1 cellular context compared by ENCODE assay signal in the genomic region with DNA sequence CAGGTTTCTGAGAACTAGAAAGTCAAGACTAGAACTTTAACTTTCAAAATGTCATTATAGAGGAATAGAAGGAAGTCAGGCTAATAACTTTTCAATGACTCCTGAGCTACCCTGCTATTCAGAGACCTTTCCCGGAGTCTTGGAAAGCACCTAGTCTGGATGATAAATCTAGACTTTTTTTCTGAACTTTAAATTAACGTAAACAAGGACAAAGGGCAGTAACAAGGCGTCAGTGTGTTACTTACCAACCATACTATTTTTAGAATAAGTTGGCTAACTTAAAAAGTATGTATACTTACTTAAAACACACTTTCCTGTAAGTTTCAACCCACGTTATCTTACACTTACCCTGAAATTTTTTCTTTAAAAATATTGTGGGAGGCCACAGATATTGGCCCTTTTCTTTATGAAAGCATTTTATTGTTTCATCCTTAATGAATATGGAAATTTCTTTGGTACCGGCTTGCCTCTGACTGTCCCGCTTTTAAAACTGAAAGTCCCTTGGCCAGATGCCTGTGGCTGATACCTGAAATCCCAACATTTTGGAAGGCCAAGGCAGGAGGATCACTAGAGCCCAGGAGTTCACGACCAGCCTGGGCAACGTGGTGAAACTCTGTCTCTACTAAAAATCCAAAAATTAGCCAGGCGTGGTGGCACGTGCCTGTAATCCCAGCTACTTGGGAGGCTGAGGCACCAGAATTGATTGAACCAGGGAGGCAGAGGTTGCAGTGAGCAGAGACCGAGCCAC.
TF ChIP-seq lines count a peak whose summit lies in the region.

No MANE protein-coding gene starts in this region.

TF ChIP-seq in HCT116, 20 proteins besides CTCF, POLR2A, EP300 and RAD21 (continued from another document):
- TF ChIP-seq, protein P1, sequence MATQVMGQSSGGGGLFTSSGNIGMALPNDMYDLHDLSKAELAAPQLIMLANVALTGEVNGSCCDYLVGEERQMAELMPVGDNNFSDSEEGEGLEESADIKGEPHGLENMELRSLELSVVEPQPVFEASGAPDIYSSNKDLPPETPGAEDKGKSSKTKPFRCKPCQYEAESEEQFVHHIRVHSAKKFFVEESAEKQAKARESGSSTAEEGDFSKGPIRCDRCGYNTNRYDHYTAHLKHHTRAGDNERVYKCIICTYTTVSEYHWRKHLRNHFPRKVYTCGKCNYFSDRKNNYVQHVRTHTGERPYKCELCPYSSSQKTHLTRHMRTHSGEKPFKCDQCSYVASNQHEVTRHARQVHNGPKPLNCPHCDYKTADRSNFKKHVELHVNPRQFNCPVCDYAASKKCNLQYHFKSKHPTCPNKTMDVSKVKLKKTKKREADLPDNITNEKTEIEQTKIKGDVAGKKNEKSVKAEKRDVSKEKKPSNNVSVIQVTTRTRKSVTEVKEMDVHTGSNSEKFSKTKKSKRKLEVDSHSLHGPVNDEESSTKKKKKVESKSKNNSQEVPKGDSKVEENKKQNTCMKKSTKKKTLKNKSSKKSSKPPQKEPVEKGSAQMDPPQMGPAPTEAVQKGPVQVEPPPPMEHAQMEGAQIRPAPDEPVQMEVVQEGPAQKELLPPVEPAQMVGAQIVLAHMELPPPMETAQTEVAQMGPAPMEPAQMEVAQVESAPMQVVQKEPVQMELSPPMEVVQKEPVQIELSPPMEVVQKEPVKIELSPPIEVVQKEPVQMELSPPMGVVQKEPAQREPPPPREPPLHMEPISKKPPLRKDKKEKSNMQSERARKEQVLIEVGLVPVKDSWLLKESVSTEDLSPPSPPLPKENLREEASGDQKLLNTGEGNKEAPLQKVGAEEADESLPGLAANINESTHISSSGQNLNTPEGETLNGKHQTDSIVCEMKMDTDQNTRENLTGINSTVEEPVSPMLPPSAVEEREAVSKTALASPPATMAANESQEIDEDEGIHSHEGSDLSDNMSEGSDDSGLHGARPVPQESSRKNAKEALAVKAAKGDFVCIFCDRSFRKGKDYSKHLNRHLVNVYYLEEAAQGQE (IDR thresholded peaks at IDR 0.05; ENCODE audit: low read depth) = no peak
- no peak for TF ChIP-seq EGR1 (IDR thresholded peaks at IDR 0.05; ENCODE audit: low read depth)
TF ChIP-seq in HCT116: peak in this region for 0.
